In the genomic region with DNA sequence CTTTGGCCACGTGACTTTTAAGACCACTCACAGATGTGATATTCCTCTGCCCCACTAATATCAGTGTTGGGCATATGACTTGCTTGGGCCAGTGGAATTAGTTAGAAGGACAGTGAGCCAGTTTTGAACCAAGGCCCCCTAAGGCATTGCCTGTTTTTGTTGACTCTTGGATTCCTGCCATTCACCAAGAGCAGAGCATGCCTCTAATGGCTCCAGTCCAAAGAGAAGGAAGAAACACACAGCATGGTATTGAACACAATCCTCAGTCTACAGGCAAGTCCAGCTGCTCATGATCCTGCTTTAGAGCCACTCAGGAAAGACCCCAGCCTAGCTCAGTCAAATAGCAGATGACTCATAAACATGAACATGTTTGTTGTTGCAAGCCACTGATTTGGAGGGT, we compare ENCODE assay signal across 23 cellular contexts.
DNase-seq lines count a peak whose midpoint lies in the region; FAIRE-seq and TF ChIP-seq lines count a peak whose summit lies in the region.
"Had no signal": no experiment of that assay in that cellular context is flagged by ENCODE, and none has a peak within 500 bp of the region (broad histone marks: within the 10 kb centered on the region; RNA-seq: fewer than 3 reads in every experiment).

No MANE protein-coding gene starts in this region.

- H2BK12ac ChIP-seq in H1 (ENCODE audit: low read depth, low read length) = peak overlapping the region; percentile 80; the same call in 1 of the 2 replicates

- no peak overlapping the region for H3K4me2 ChIP-seq in H1 (ENCODE audit: insufficient read depth in 1 of 2, low read depth in 2 of 2, low read length in 2 of 2)

- no peak for FAIRE-seq in H1 (lab: Jason Lieb, UNC)
- FAIRE-seq: frontal cortex, H54 had no signal

- H4K91ac ChIP-seq in H1 (replicated peaks; ENCODE audit: insufficient read length, low read length) = no peak overlapping the region

- H2AFZ ChIP-seq in H1 (ENCODE audit: low read length) = no peak overlapping the region

- H3K9ac ChIP-seq in H1 (replicated peaks in 1 of 4; ENCODE audit: extremely low read depth in 1 of 4, low read depth in 3 of 4, low read length in 3 of 4) = no peak overlapping the region

- H3K56ac ChIP-seq in H1 (replicated peaks; ENCODE audit: insufficient read length, low read depth, low read length) = no peak overlapping the region

- H4K5ac ChIP-seq in H1 (ENCODE audit: insufficient read length, low read depth, low read length) = no peak overlapping the region

- H3K23me2 ChIP-seq in H1 (ENCODE audit: low read depth, low read length) = no peaks in the 10 kb centered on the region; the same call in 1 of the 2 replicates

- H2BK20ac ChIP-seq in H1 (ENCODE audit: low read length) = peak overlapping the region; percentile 49; the same call in 1 of the 2 replicates

- TF ChIP-seq POLR2A in H1 (IDR thresholded peaks at IDR 0.05; ENCODE audit: control extremely low read depth in 1 of 2, low read depth in 2 of 2, low read length in 2 of 2) = no peak

- peak; percentile 1 for DNase-seq in DMS53 (lab: John Stamatoyannopoulos, UW)
- DNase-seq in DMS53 treated with DMSO at 0.1 percent for 48 hours (lab: John Stamatoyannopoulos, UW; ENCODE audit: unreplicated experiment) = no peak
- DNase-seq in NCI-H69 (lab: John Stamatoyannopoulos, UW) = peak; percentile 38
- no peak for DNase-seq in H1 (ENCODE audit: low read depth in 1 of 2, low spot score in 2 of 2)
- peak; percentile 29 for DNase-seq in retinal pigment epithelial cell (ENCODE audit: low read depth)
- no peak for DNase-seq in DMS153 treated with DMSO at 0.1 percent for 48 hours (lab: John Stamatoyannopoulos, UW; ENCODE audit: unreplicated experiment)
- DNase-seq in NCI-H446 (lab: John Stamatoyannopoulos, UW) = no peak
- no peak for DNase-seq in NCI-H774 (lab: John Stamatoyannopoulos, UW)
- DNase-seq: activated CD4-positive, alpha-beta T cell treated with anti-CD3 and anti-CD28 coated beads for 36 hours; aorta; effector CD4-positive, alpha-beta T cell; hypothalamus; lower lobe of right lung; NCI-H1048; Peyer's patch; stimulated activated naive B cell treated with anti-CD40 and anti-IgM and Interleukin-4, amounts not matched to agents 10 μg/mL and 1 μg/mL and 100 μg/mL, for 72 hours had no signal

- peaks cover 2 to 8% (median 6%) of the 10 kb centered on the region in 4 experiments; a peak in 4 of 7 replicates for H3K4me1 ChIP-seq in H1 (replicated peaks in 1 of 4; ENCODE audit: control insufficient read depth in 3 of 4, insufficient read depth in 4 of 4, low read length in 3 of 4)
- H3K4me1 ChIP-seq: Peyer's patch, prostate gland, SJSA1 had no signal

- H3K4ac ChIP-seq in H1 (replicated peaks; ENCODE audit: insufficient read length, low read depth, low read length) = no peak overlapping the region

- H2BK15ac ChIP-seq in H1 (ENCODE audit: low read length) = no peak overlapping the region

- H3K23ac ChIP-seq in H1 (ENCODE audit: insufficient read length) = no peak overlapping the region

- POLR2A ChIA-PET in H1 (lab: Charles Lee; ENCODE audit: partially characterized antibody) = no interaction called here

- H3K18ac ChIP-seq in H1 (ENCODE audit: extremely low read depth, low read length) = no peak overlapping the region

- H2BK5ac ChIP-seq in H1 (ENCODE audit: low read depth, low read length) = no peak overlapping the region

- no peaks in the 10 kb centered on the region for H3K36me3 ChIP-seq in H1 (ENCODE audit: control insufficient read depth in 2 of 4, insufficient read depth in 4 of 4, low read length in 3 of 4)
- H3K36me3 ChIP-seq: esophagus muscularis mucosa, lower lobe of right lung, Peyer's patch, prostate gland, SJSA1, thoracic aorta had no signal

- H2BK120ac ChIP-seq in H1 (replicated peaks; ENCODE audit: low read depth, low read length) = no peak overlapping the region

- no peak overlapping the region for H3K27ac ChIP-seq in H1 (ENCODE audit: low read depth, low read length)
- H3K27ac ChIP-seq: 22Rv1, esophagus muscularis mucosa, Peyer's patch, prostate gland, SJSA1, thoracic aorta had no signal

- no peaks in the 10 kb centered on the region for H3K9me3 ChIP-seq in H1 (ENCODE audit: insufficient read depth in 2 of 2, low read depth in 1 of 2, low read length in 1 of 2)
- H3K9me3 ChIP-seq: esophagus muscularis mucosa, lower lobe of right lung, Peyer's patch, prostate gland, SJSA1, thoracic aorta had no signal

- no peak for TF ChIP-seq EP300 in H1 (IDR thresholded peaks at IDR 0.05; ENCODE audit: borderline replicate concordance in 1 of 2, low read depth in 2 of 2, low read length in 2 of 2)

- H3K27me3 ChIP-seq in H1 (replicated peaks in 1 of 4; ENCODE audit: control insufficient read depth in 3 of 4, extremely low read depth in 1 of 4, insufficient read depth in 3 of 4, low read length in 3 of 4) = no peaks in the 10 kb centered on the region
- H3K27me3 ChIP-seq: esophagus muscularis mucosa, Peyer's patch, SJSA1 had no signal

- no peak overlapping the region for H2AK5ac ChIP-seq in H1 (ENCODE audit: low read depth, low read length)

- no peak for TF ChIP-seq RAD21 in H1 (IDR thresholded peaks at IDR 0.05 in 1 of 2, conservative IDR thresholded peaks at IDR 0.05 in 1 of 2; ENCODE audit: low read depth in 2 of 2, low read length in 2 of 2)

- H4K20me1 ChIP-seq in H1 (replicated peaks in 1 of 2; ENCODE audit: control insufficient read depth in 1 of 2, insufficient read depth in 2 of 2, low read length in 2 of 2) = no peaks in the 10 kb centered on the region

- CTCF ChIA-PET in H1 (lab: Charles Lee; ENCODE audit: partially characterized antibody) = interaction anchor here (0.7 kb wide), 1 partner anchor 12 kb away, joined by 3 read pairs; no protein-coding TSS in a partner anchor

- H3K4me3 ChIP-seq in H1 (ENCODE audit: extremely low read depth in 1 of 4, insufficient read depth in 2 of 4, low read depth in 3 of 4, low read length in 4 of 4) (no peak overlapping the region), retinal pigment epithelial cell (ENCODE audit: low read length) (no peak overlapping the region)
- H3K4me3 ChIP-seq: esophagus muscularis mucosa, lower lobe of right lung, Peyer's patch, prostate gland, SJSA1, thoracic aorta had no signal

- no peak overlapping the region for H4K8ac ChIP-seq in H1 (ENCODE audit: extremely low read depth, insufficient read depth, low read length)

- no peaks in the 10 kb centered on the region for H3K79me2 ChIP-seq in H1 (ENCODE audit: control insufficient read depth in 1 of 2, insufficient read depth in 2 of 2, low read length in 2 of 2)

- H3K14ac ChIP-seq in H1 (ENCODE audit: insufficient read length) = no peak overlapping the region

- no peaks in the 10 kb centered on the region for H3K79me1 ChIP-seq in H1 (ENCODE audit: low read depth, low read length)

- TF ChIP-seq CTCF in H1 (IDR thresholded peaks at IDR 0.05; ENCODE audit: control extremely low read depth in 1 of 3, insufficient read depth in 1 of 3, low read depth in 1 of 3, low read length in 3 of 3) (no peak), retinal pigment epithelial cell (conservative IDR thresholded peaks at IDR 0.05; ENCODE audit: low read depth, low read length) (no peak)

- 82% methylated on average over 1 of the region's 1 CpG; no CpG with 5 or more reads in 1 of the 2 experiments for WGBS in H1 (ENCODE audit: extremely low coverage in 1 of 2, insufficient coverage in 1 of 2, insufficient read length in 1 of 2, insufficient replicate concordance in 2 of 2, low coverage in 1 of 2, low lambda C conversion rate in 2 of 2, missing lambda C conversion rate in 1 of 2), 2 experiments

TF ChIP-seq in H1, 55 proteins besides CTCF, POLR2A, EP300 and RAD21:
- TF ChIP-seq SUZ12 (IDR thresholded peaks at IDR 0.05; ENCODE audit: low read length) (no peak), EGR1 (IDR thresholded peaks at IDR 0.05; ENCODE audit: borderline replicate concordance, low read depth, low read length) (no peak), CTBP2 (IDR thresholded peaks at IDR 0.05; ENCODE audit: borderline replicate concordance, insufficient read depth, insufficient read length, low read length) (no peak), JUND (IDR thresholded peaks at IDR 0.05; ENCODE audit: low read length) (no peak), KDM5A (IDR thresholded peaks at IDR 0.05; ENCODE audit: low read length) (no peak), GABPA (IDR thresholded peaks at IDR 0.05; ENCODE audit: borderline replicate concordance, insufficient read depth, low read length) (no peak), TAF1 (IDR thresholded peaks at IDR 0.05; ENCODE audit: low read depth, low read length) (no peak), CBX8 (IDR thresholded peaks at IDR 0.05; ENCODE audit: borderline replicate concordance, low read depth, low read length) (no peak), SAP30 (IDR thresholded peaks at IDR 0.05; ENCODE audit: insufficient read depth, insufficient replicate concordance, low read length) (no peak), SP1 (IDR thresholded peaks at IDR 0.05; ENCODE audit: low read depth, low read length) (no peak)

Comparison
In these comparisons a context has a peak if more than half of its experiments do, and no peak if none do; other contexts are left out.
1. DNase-seq: peak in DMS53 (single experiment), NCI-H69 (single experiment) and retinal pigment epithelial cell (single experiment); none in DMS53 treated with DMSO at 0.1 percent for 48 hours (single experiment), H1 (0 of 2), DMS153 treated with DMSO at 0.1 percent for 48 hours (single experiment), NCI-H446 (0 of 2) and NCI-H774 (single experiment).